In the genomic region with DNA sequence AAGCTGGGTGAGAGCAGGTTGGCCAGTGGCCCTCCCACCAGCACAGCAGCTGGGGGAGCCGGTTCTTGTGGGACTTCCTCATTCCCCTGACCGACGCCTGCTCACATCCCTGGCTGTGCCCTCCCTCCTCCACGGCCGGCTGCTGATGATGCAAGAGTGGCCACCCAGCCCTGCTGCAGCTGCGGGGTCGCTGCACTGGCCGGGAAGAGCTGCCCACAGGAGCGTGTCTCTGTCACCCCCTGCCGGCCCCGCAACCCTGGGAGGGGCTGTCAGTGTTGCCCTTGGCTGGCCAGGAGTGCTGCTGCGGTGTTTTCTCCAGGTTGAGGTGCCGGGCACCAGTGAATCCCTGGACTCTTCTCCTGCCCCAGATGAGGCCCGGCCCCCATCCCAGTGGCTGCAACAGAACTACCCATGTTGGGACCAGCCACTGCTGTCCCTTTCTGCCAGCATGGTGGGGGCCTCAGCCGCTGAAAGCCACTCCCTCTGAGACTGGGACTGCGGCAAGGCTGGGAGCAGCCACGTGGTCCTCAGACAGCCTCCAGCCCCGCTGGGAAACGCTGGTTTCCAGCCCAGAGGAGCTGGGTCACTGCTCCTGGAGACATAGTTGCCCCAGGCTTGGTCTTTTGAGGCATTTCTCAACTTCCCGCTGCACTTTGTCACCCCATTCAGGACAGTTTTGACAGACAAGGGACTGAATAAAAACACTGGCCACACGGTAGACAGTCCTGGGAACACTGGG, we compare ENCODE assay signal across 1 cellular context.
A peak's percentile ranks its signal among the peaks of the same experiment; 100 is the strongest.
TF ChIP-seq lines count a peak whose summit lies in the region.

No MANE protein-coding gene starts in this region.

TF ChIP-seq in HepG2, 621 proteins besides CTCF, POLR2A, EP300 and RAD21 (continued from another document):
- TF ChIP-seq NR2C2 (CRISPR knock-in tag; IDR thresholded peaks at IDR 0.05; ENCODE audit: borderline replicate concordance) (peak; percentile 55), ZFP36L1 (CRISPR knock-in tag; IDR thresholded peaks at IDR 0.05) (no peak)
